In genomic region chr9:133375116-133375723, GRCh38 we compare ENCODE assay signal across 8 cellular contexts. TPM values are rescaled to one million over a fixed set of nuclear protein-coding genes. Genes with fewer than 3 reads are reported as not detected.
DNase-seq lines count a peak whose midpoint lies in the region; ATAC-seq, FAIRE-seq and TF ChIP-seq lines count a peak whose summit lies in the region.

No MANE protein-coding gene starts in this region.

- DNase-seq in Caco-2 (peak; percentile 76 to 88), HK-2 (ENCODE audit: unreplicated experiment) (peak; percentile 49), UCSD-AML1 (lab: John Stamatoyannopoulos, UW; ENCODE audit: unreplicated experiment) (peak; percentile 61), fibroblast of lung (ENCODE audit: low read depth in 2 of 2) (peak; percentile 39 to 44), osteocyte (ENCODE audit: extremely low spot score, unreplicated experiment) (no peak), ureter (ENCODE audit: low spot score) (no peak), frontal cortex (ENCODE audit: low spot score in 2 of 2) (no peak)

- H2AFZ ChIP-seq in fibroblast of lung (ENCODE audit: low read length): no peak overlapping the region

- H3K9me3 Mint-ChIP-seq in Caco-2 (ENCODE audit: unreplicated experiment): no peaks in the 10 kb centered on the region
- no peaks in the 10 kb centered on the region for H3K9me3 Mint-ChIP-seq in osteocyte (ENCODE audit: unreplicated experiment)

- BruUV-seq in Caco-2 (replicated peaks; lab: Mats Ljungman, UMichigan): no TSS peak

- H3K9ac ChIP-seq in fibroblast of lung (ENCODE audit: insufficient read depth, low read length): peak overlapping the region; percentile 97

- TF ChIP-seq CTCF in Caco-2 (IDR thresholded peaks at IDR 0.05; ENCODE audit: insufficient read depth in 1 of 2, low read depth in 1 of 2, low read length in 1 of 2, severe bottlenecking in 1 of 2, unreplicated experiment in 1 of 2) (peak in 1 of 2 experiments; percentile 20), fibroblast of lung (conservative IDR thresholded peaks at IDR 0.05 in 1 of 2, IDR thresholded peaks at IDR 0.05 in 1 of 2; ENCODE audit: low read depth in 1 of 2, low read length in 2 of 2) (no peak), osteocyte (IDR thresholded peaks at IDR 0.05) (peak; percentile 29)

- H3K27me3 ChIP-seq in Caco-2 (replicated peaks; ENCODE audit: control insufficient read depth, insufficient read depth, low read length): no peaks in the 10 kb centered on the region
- H3K27me3 ChIP-seq in fibroblast of lung (ENCODE audit: control insufficient read depth, insufficient read depth, low read length): no peaks in the 10 kb centered on the region

- H3K27ac Mint-ChIP-seq in Caco-2 (ENCODE audit: unreplicated experiment) (peak overlapping the region; percentile 96), osteocyte (ENCODE audit: unreplicated experiment) (peak overlapping the region; percentile 97)

- CTCF ChIA-PET in Caco-2 (lab: Charles Lee): interaction anchor here (0.9 kb wide), 1 partner anchor 84 kb away, joined by 4 read pairs; the partner anchor contains the start of gene CACFD1

- intact Hi-C loops in Caco-2 (cut with micrococcal nuclease; ENCODE audit: unreplicated experiment): no loop called here

- H3K4me3 ChIP-seq in Caco-2 (ENCODE audit: low read depth, low read length): peak overlapping the region; percentile 58
- peak overlapping the region; percentile 78 to 100 (median 96) for H3K4me3 ChIP-seq in fibroblast of lung (replicated peaks in 1 of 4; ENCODE audit: control extremely low read depth in 1 of 4, insufficient read depth in 1 of 4, low read depth in 3 of 4, low read length in 4 of 4)

- H3K36me3 ChIP-seq in Caco-2 (ENCODE audit: control insufficient read depth, insufficient read depth, low read length): peaks cover 3% of the 10 kb centered on the region; the same call in 1 of the 2 replicates
- H3K36me3 ChIP-seq in fibroblast of lung (ENCODE audit: control insufficient read depth, insufficient read depth, low read length): peaks cover 16% of the 10 kb centered on the region

- H3K27me3 Mint-ChIP-seq in Caco-2 (ENCODE audit: insufficient read depth, unreplicated experiment) (no peaks in the 10 kb centered on the region), osteocyte (ENCODE audit: unreplicated experiment) (no peaks in the 10 kb centered on the region)

- H4K20me1 ChIP-seq in fibroblast of lung (ENCODE audit: control insufficient read depth, extremely low read depth, insufficient read depth, low read length): peaks cover 5% of the 10 kb centered on the region

- H3K4me1 ChIP-seq in Caco-2 (peaks cover 6% of the 10 kb centered on the region; the same call in 1 of the 2 replicates), fibroblast of lung (ENCODE audit: control insufficient read depth, extremely low read depth, insufficient read depth, low read length) (peaks cover 6% of the 10 kb centered on the region)

- ATAC-seq in GM19328 (IDR thresholded peaks at IDR 0.05; ENCODE audit: unreplicated experiment): peak; percentile 30

- no peak for FAIRE-seq in frontal cortex (lab: Jason Lieb, UNC)

- H3K4me2 ChIP-seq in fibroblast of lung (ENCODE audit: extremely low read depth, insufficient read depth, low read length): peak overlapping the region; percentile 77

- peak overlapping the region; percentile 98 for H3K27ac ChIP-seq in fibroblast of lung (ENCODE audit: insufficient read depth, low read length)

- H3K9me3 ChIP-seq in Caco-2 (no peaks in the 10 kb centered on the region), fibroblast of lung (ENCODE audit: control insufficient read depth, insufficient read depth, low read depth, low read length) (no peaks in the 10 kb centered on the region)

- H3K4me3 Mint-ChIP-seq in Caco-2 (ENCODE audit: unreplicated experiment) (peak overlapping the region; percentile 89), osteocyte (ENCODE audit: unreplicated experiment) (peak overlapping the region; percentile 94)

- H3K4me1 Mint-ChIP-seq in Caco-2 (ENCODE audit: low read depth, unreplicated experiment) (peaks cover 15% of the 10 kb centered on the region), osteocyte (ENCODE audit: unreplicated experiment) (peaks cover 40% of the 10 kb centered on the region)

- H3K79me2 ChIP-seq in fibroblast of lung (ENCODE audit: control insufficient read depth, insufficient read depth, low read length): peaks cover 56% of the 10 kb centered on the region

- H3K36me3 Mint-ChIP-seq in Caco-2 (ENCODE audit: insufficient read depth, unreplicated experiment): peaks cover 55% of the 10 kb centered on the region
- peaks cover 7% of the 10 kb centered on the region for H3K36me3 Mint-ChIP-seq in osteocyte (ENCODE audit: unreplicated experiment)

- POLR2A ChIA-PET in Caco-2 (lab: Charles Lee): interaction anchor here (0.9 to 1.3 kb wide), 2 partner anchors 27 to 84 kb away, joined by 3 to 5 read pairs; partner anchors contain the start of genes CACFD1, MED22 and RPL7A

RNA-seq across cellular contexts. Expression of gene SURF4, which starts 0.6 kb away (rescaled TPM):
- total RNA-seq in Caco-2 (2022): 239 and 253 TPM in 2 replicates
- 295 and 338 TPM in 2 replicates for total RNA-seq in fibroblast of lung
- 358 and 384 TPM in 2 replicates for polyA plus RNA-seq in fibroblast of lung
- 290 and 306 TPM in 2 replicates for polyA plus RNA-seq in fibroblast of lung (2012)
- polyA minus RNA-seq in fibroblast of lung (ENCODE audit: low replicate concordance): 877 and 1,013 TPM in 2 replicates
- total RNA-seq in osteocyte: 190 and 201 TPM in 2 replicates
- total RNA-seq in ureter: 128 TPM
- total RNA-seq in frontal cortex: 91.3 TPM

RNA-seq across cellular contexts. Expression of gene STKLD1, which starts 0.9 kb away (rescaled TPM):
- total RNA-seq in Caco-2 (2022) (3.4 and 4.1 TPM in 2 replicates), fibroblast of lung (0.51 and 0.99 TPM in 2 replicates), osteocyte (3.5 and 5.1 TPM in 2 replicates), ureter (0.75 TPM), frontal cortex (1.2 TPM)
- polyA plus RNA-seq in fibroblast of lung: 0.62 and 0.79 TPM in 2 replicates
- polyA plus RNA-seq in fibroblast of lung (2012): 0.53 and 1.3 TPM in 2 replicates
- 1.3 TPM in 1 of 2 replicates, not detected in the other for polyA minus RNA-seq in fibroblast of lung (ENCODE audit: low replicate concordance)

RNA-seq across cellular contexts. Expression of gene SURF2, which starts 18.9 kb away (rescaled TPM):
- total RNA-seq in Caco-2 (2022): 32.3 and 34.4 TPM in 2 replicates
- 13.9 and 20.3 TPM in 2 replicates for total RNA-seq in fibroblast of lung
- 11.2 and 16.5 TPM in 2 replicates for polyA plus RNA-seq in fibroblast of lung
- polyA plus RNA-seq in fibroblast of lung (2012): 22.3 and 30.3 TPM in 2 replicates
- polyA minus RNA-seq in fibroblast of lung (ENCODE audit: low replicate concordance): 5.1 and 5.8 TPM in 2 replicates
- total RNA-seq in osteocyte: 15.4 and 16.3 TPM in 2 replicates
- total RNA-seq in ureter: 26.0 TPM
- 17.1 TPM for total RNA-seq in frontal cortex

RNA-seq across cellular contexts. Expression of gene SURF1, which starts 18.9 kb away (rescaled TPM):
- total RNA-seq in Caco-2 (2022): 54.9 and 57.5 TPM in 2 replicates
- 22.6 and 27.9 TPM in 2 replicates for total RNA-seq in fibroblast of lung
- polyA plus RNA-seq in fibroblast of lung: 31.7 and 36.8 TPM in 2 replicates
- 40.5 and 45.6 TPM in 2 replicates for polyA plus RNA-seq in fibroblast of lung (2012)
- polyA minus RNA-seq in fibroblast of lung (ENCODE audit: low replicate concordance): 11.6 and 17.0 TPM in 2 replicates
- 36.2 and 39.4 TPM in 2 replicates for total RNA-seq in osteocyte
- total RNA-seq in ureter: 42.2 TPM
- 13.9 TPM for total RNA-seq in frontal cortex

RNA-seq across cellular contexts. Expression of gene RPL7A, which starts 27.2 kb away (rescaled TPM):
- total RNA-seq in Caco-2 (2022): 1,995 and 2,182 TPM in 2 replicates
- total RNA-seq in fibroblast of lung: 1,820 and 2,853 TPM in 2 replicates
- 2,991 and 3,227 TPM in 2 replicates for polyA plus RNA-seq in fibroblast of lung
- 2,719 and 2,842 TPM in 2 replicates for polyA plus RNA-seq in fibroblast of lung (2012)
- 2,807 and 2,961 TPM in 2 replicates for polyA minus RNA-seq in fibroblast of lung (ENCODE audit: low replicate concordance)
- total RNA-seq in osteocyte: 1,770 and 1,772 TPM in 2 replicates
- total RNA-seq in ureter: 2,501 TPM
- total RNA-seq in frontal cortex: 1,196 TPM

Comparison
In these comparisons a context has a peak if more than half of its experiments do, and no peak if none do; other contexts are left out.
1. DNase-seq: peak in Caco-2 (2 of 2), HK-2 (single experiment), UCSD-AML1 (single experiment) and fibroblast of lung (2 of 2); none in osteocyte (single experiment), ureter (single experiment) and frontal cortex (0 of 2).